ENCODE assay signal across 15 cellular contexts in the genomic region with DNA sequence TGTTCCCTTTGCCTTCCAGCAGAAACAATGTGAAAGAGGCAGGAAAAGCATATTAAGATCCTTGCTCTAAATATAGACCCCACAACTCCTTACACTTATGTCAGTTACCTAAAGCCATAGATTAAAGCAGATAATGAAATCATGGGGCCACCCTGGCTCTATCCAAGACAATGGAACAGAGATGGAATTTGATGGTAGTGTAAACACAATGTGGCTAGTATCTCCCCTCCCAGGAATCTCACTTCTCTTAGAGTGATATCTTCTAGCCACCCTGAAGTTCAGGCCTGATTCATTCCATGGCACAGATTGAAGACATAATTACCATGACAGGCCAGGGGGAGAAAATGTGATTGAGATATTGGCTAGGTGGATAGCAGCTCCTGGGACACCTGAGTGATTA. TPM values are rescaled to one million over a fixed set of nuclear protein-coding genes. Genes with fewer than 3 reads are reported as not detected.
DNase-seq lines count a peak whose midpoint lies in the region; ATAC-seq and TF ChIP-seq lines count a peak whose summit lies in the region.
"Had no signal": no experiment of that assay in that cellular context is flagged by ENCODE, and none has a peak within 500 bp of the region (broad histone marks: within the 10 kb centered on the region; RNA-seq: fewer than 3 reads in every experiment).

No MANE protein-coding gene starts in this region.

- no peaks in the 10 kb centered on the region for H3K79me2 ChIP-seq in GM23338 (replicated peaks; ENCODE audit: insufficient read depth)

- peak overlapping the region; percentile 24; the same call in 1 of the 2 replicates for H2AFZ ChIP-seq in GM23338

- H3K27ac ChIP-seq in GM23338 (ENCODE audit: low read depth), result no peak overlapping the region

- TF ChIP-seq CTCF in GM23338 (conservative IDR thresholded peaks at IDR 0.05; ENCODE audit: low read depth in 2 of 2) (no peak), fibroblast of pulmonary artery (IDR thresholded peaks at IDR 0.05; ENCODE audit: low read length, missing control alignments) (no peak)

- no peak overlapping the region for H3K27ac Mint-ChIP-seq in GM23338
- no peak overlapping the region for H3K27ac Mint-ChIP-seq in stimulated activated naive CD8-positive, alpha-beta T cell treated with anti-CD3 and anti-CD28 coated beads, Interleukin-15, amount 100 ng/mL, for 72 hours
- H3K27ac Mint-ChIP-seq: CD4-positive, CD25-positive, alpha-beta regulatory T cell had no signal

- peaks cover 12% of the 10 kb centered on the region; the same call in 2 of the 3 replicates for H3K4me1 Mint-ChIP-seq in GM23338
- H3K4me1 Mint-ChIP-seq in stimulated activated naive CD8-positive, alpha-beta T cell treated with anti-CD3 and anti-CD28 coated beads, Interleukin-15, amount 100 ng/mL, for 72 hours, result peaks cover 20% of the 10 kb centered on the region
- H3K4me1 Mint-ChIP-seq: CD4-positive, CD25-positive, alpha-beta regulatory T cell had no signal

- H3K36me3 Mint-ChIP-seq in GM23338 (ENCODE audit: low read depth), result no peaks in the 10 kb centered on the region
- H3K36me3 Mint-ChIP-seq: CD4-positive, CD25-positive, alpha-beta regulatory T cell had no signal

- H4K20me1 ChIP-seq in GM23338 (replicated peaks; ENCODE audit: insufficient read depth), result no peaks in the 10 kb centered on the region

- H3K4me3 Mint-ChIP-seq in GM23338, result no peak overlapping the region
- H3K4me3 Mint-ChIP-seq in stimulated activated naive CD8-positive, alpha-beta T cell treated with anti-CD3 and anti-CD28 coated beads, Interleukin-15, amount 100 ng/mL, for 72 hours, result no peak overlapping the region
- H3K4me3 Mint-ChIP-seq: CD4-positive, CD25-positive, alpha-beta regulatory T cell had no signal

- H3K27me3 ChIP-seq in GM23338 (ENCODE audit: insufficient read depth), result no peaks in the 10 kb centered on the region
- H3K27me3 ChIP-seq: BE2C had no signal

- DNase-seq in GM23338 (ENCODE audit: low spot score) (no peak), M059J (ENCODE audit: low read depth) (peak; percentile 34), fibroblast of pulmonary artery (ENCODE audit: low read depth) (peak; percentile 37), LoVo (ENCODE audit: low spot score) (no peak)
- no peak for DNase-seq in stimulated activated naive CD8-positive, alpha-beta T cell treated with anti-CD3 and anti-CD28 coated beads, Interleukin-15, amount 100 ng/mL, for 72 hours
- DNase-seq: ACHN; BE2C; C1 segment of cervical spinal cord; Caco-2; CD4-positive, CD25-positive, alpha-beta regulatory T cell; GDM1 had no signal

- peaks cover 5% of the 10 kb centered on the region for H3K4me1 ChIP-seq in GM23338 (ENCODE audit: insufficient read depth)
- H3K4me1 ChIP-seq: BE2C, Caco-2, HAP-1 had no signal

- H3K4me2 ChIP-seq in GM23338, result no peak overlapping the region

- no peaks in the 10 kb centered on the region for H3K9me3 Mint-ChIP-seq in GM23338
- no peaks in the 10 kb centered on the region for H3K9me3 Mint-ChIP-seq in stimulated activated naive CD8-positive, alpha-beta T cell treated with anti-CD3 and anti-CD28 coated beads, Interleukin-15, amount 100 ng/mL, for 72 hours

- peaks cover 2% of the 10 kb centered on the region for H3K27me3 Mint-ChIP-seq in GM23338 (ENCODE audit: insufficient read depth, low read depth, poor library complexity)
- peaks cover 20% of the 10 kb centered on the region for H3K27me3 Mint-ChIP-seq in stimulated activated naive CD8-positive, alpha-beta T cell treated with anti-CD3 and anti-CD28 coated beads, Interleukin-15, amount 100 ng/mL, for 72 hours

- H3K4me3 ChIP-seq in GM23338, result no peak overlapping the region
- no peak overlapping the region for H3K4me3 ChIP-seq in fibroblast of pulmonary artery (replicated peaks; ENCODE audit: low read depth, low read length)
- H3K4me3 ChIP-seq: HAP-1 had no signal

- ATAC-seq in GM23338, result no peak
- ATAC-seq in GM21447 (IDR thresholded peaks at IDR 0.05; ENCODE audit: unreplicated experiment), result no peak
- ATAC-seq in stimulated activated naive CD8-positive, alpha-beta T cell treated with anti-CD3 and anti-CD28 coated beads, Interleukin-15, amount 100 ng/mL, for 72 hours, result no peak

- H3F3A ChIP-seq in GM23338 (replicated peaks; ENCODE audit: low read depth), result no peaks in the 10 kb centered on the region

- H3K9me2 ChIP-seq in GM23338 (ENCODE audit: insufficient read depth), result 0 out of 2 replicates have a peak, but pooled peaks cover 6% of the 10 kb centered on the region

- no peaks in the 10 kb centered on the region for H3K36me3 ChIP-seq in GM23338 (ENCODE audit: insufficient read depth)
- H3K36me3 ChIP-seq: BE2C, HAP-1 had no signal

TF ChIP-seq in GM23338, 12 proteins besides CTCF, POLR2A, EP300 and RAD21 (continues in another document):
- TF ChIP-seq ETS1 (IDR thresholded peaks at IDR 0.05) (no peak), EZH2 (IDR thresholded peaks at IDR 0.05; ENCODE audit: low read depth, unreplicated experiment) (no peak), NANOG (IDR thresholded peaks at IDR 0.05; ENCODE audit: borderline replicate concordance) (no peak), EZH2phosphoT487 (IDR thresholded peaks at IDR 0.05; ENCODE audit: unreplicated experiment) (no peak)

RNA-seq across cellular contexts. Expression of gene GALNT15, which starts 32.6 kb away (rescaled TPM):
- total RNA-seq in GM23338 (2014; rRNA removed; shearing (Covaris generic)), result 0.35 TPM in 1 of 2 replicates, not detected in the other
- polyA plus RNA-seq in GM23338 (2016; fragmentation: Nextera tagmentation; extraction: Ambion mirVana), result 0.06 TPM in 1 of 2 replicates, not detected in the other
- total RNA-seq in M059J (2014; rRNA removed; shearing (Covaris generic)), result 2.1 and 7.0 TPM in 2 replicates
- total RNA-seq: Caco-2; CD4-positive, CD25-positive, alpha-beta regulatory T cell; H4; HT-29 had no signal
- polyA plus RNA-seq: CD4-positive, CD25-positive, alpha-beta regulatory T cell had no signal

RNA-seq across cellular contexts. Expression of gene DPH3, which starts 57.7 kb away (rescaled TPM):
- 14.0 and 15.3 TPM in 2 replicates for total RNA-seq in GM23338 (2014; rRNA removed; shearing (Covaris generic))
- 84.3 and 91.7 TPM in 2 replicates for polyA plus RNA-seq in GM23338 (2016; fragmentation: Nextera tagmentation; extraction: Ambion mirVana)
- total RNA-seq in M059J (2014; rRNA removed; shearing (Covaris generic)), result 14.3 and 18.5 TPM in 2 replicates

RNA-seq across cellular contexts. Expression of gene OXNAD1, which starts 58.0 kb away (rescaled TPM):
- 34.2 and 39.4 TPM in 2 replicates for total RNA-seq in GM23338 (2014; rRNA removed; shearing (Covaris generic))
- polyA plus RNA-seq in GM23338 (2016; fragmentation: Nextera tagmentation; extraction: Ambion mirVana), result 20.0 and 22.9 TPM in 2 replicates
- 7.7 and 7.9 TPM in 2 replicates for total RNA-seq in M059J (2014; rRNA removed; shearing (Covaris generic))

Comparison
In these comparisons a context has a peak if more than half of its experiments do, and no peak if none do; other contexts are left out.
1. DNase-seq: peak in M059J (single experiment) and fibroblast of pulmonary artery (single experiment); none in GM23338 (single experiment), stimulated activated naive CD8-positive, alpha-beta T cell treated with anti-CD3 and anti-CD28 coated beads, Interleukin-15, amount 100 ng/mL, for 72 hours (0 of 2) and LoVo (single experiment).